1 cellular context compared by ENCODE assay signal in genomic region chr5:74640450-74641013, GRCh38.
TF ChIP-seq lines count a peak whose summit lies in the region.

Gene ENC1, minus strand, starts transcription at chr5:74640728. Its CDS starts 4,243 bp downstream, at chr5:74636485.

TF ChIP-seq in HepG2, 621 proteins besides CTCF, POLR2A, EP300 and RAD21 (continued from another document and continues in another):
- no peak for TF ChIP-seq MNT (IDR thresholded peaks at IDR 0.05)
- peak; percentile 76 for TF ChIP-seq IKZF5 (CRISPR knock-in tag; IDR thresholded peaks at IDR 0.05)
- no peak for TF ChIP-seq THYN1 (CRISPR knock-in tag; IDR thresholded peaks at IDR 0.05; ENCODE audit: borderline replicate concordance, low read depth)
- TF ChIP-seq, protein P1, sequence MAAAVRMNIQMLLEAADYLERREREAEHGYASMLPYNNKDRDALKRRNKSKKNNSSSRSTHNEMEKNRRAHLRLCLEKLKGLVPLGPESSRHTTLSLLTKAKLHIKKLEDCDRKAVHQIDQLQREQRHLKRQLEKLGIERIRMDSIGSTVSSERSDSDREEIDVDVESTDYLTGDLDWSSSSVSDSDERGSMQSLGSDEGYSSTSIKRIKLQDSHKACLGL (CRISPR knock-in tag; IDR thresholded peaks at IDR 0.05), result peak; percentile 62; the same call in 1 of the 2 replicates
- no peak for TF ChIP-seq ZNF530 (CRISPR knock-in tag; IDR thresholded peaks at IDR 0.05; ENCODE audit: low read depth)
- no peak for TF ChIP-seq ZSCAN29 (CRISPR knock-in tag; conservative IDR thresholded peaks at IDR 0.05)
- TF ChIP-seq ZFP36 (IDR thresholded peaks at IDR 0.05; ENCODE audit: borderline replicate concordance, low read depth, low read length, partially characterized antibody), result no peak
- no peak for TF ChIP-seq FIP1L1 (IDR thresholded peaks at IDR 0.05; ENCODE audit: borderline replicate concordance, insufficient read depth, low read depth, low read length)
- peak; percentile 88; the same call in 1 of the 2 replicates for TF ChIP-seq KDM2A (CRISPR knock-in tag; IDR thresholded peaks at IDR 0.05; ENCODE audit: borderline replicate concordance, low read depth)
- no peak for TF ChIP-seq ZBTB3 (CRISPR knock-in tag; IDR thresholded peaks at IDR 0.05; ENCODE audit: borderline replicate concordance, low read depth)
- TF ChIP-seq ZNF569 (CRISPR knock-in tag; IDR thresholded peaks at IDR 0.05; ENCODE audit: borderline replicate concordance), result no peak
- TF ChIP-seq TFE3 (CRISPR knock-in tag; IDR thresholded peaks at IDR 0.05), result peak; percentile 72; the same call in 1 of the 2 replicates
- TF ChIP-seq ZNF563 (CRISPR knock-in tag; IDR thresholded peaks at IDR 0.05), result peak; percentile 97
- TF ChIP-seq ZNF160 (CRISPR knock-in tag; IDR thresholded peaks at IDR 0.05), result no peak; the same call in 1 of the 2 replicates
- TF ChIP-seq ZNF274 (CRISPR knock-in tag; IDR thresholded peaks at IDR 0.05), result 0 out of 2 replicates have a peak, but pooled peaks have one; percentile 66
- TF ChIP-seq, protein P2, sequence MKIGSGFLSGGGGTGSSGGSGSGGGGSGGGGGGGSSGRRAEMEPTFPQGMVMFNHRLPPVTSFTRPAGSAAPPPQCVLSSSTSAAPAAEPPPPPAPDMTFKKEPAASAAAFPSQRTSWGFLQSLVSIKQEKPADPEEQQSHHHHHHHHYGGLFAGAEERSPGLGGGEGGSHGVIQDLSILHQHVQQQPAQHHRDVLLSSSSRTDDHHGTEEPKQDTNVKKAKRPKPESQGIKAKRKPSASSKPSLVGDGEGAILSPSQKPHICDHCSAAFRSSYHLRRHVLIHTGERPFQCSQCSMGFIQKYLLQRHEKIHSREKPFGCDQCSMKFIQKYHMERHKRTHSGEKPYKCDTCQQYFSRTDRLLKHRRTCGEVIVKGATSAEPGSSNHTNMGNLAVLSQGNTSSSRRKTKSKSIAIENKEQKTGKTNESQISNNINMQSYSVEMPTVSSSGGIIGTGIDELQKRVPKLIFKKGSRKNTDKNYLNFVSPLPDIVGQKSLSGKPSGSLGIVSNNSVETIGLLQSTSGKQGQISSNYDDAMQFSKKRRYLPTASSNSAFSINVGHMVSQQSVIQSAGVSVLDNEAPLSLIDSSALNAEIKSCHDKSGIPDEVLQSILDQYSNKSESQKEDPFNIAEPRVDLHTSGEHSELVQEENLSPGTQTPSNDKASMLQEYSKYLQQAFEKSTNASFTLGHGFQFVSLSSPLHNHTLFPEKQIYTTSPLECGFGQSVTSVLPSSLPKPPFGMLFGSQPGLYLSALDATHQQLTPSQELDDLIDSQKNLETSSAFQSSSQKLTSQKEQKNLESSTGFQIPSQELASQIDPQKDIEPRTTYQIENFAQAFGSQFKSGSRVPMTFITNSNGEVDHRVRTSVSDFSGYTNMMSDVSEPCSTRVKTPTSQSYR (CRISPR knock-in tag; IDR thresholded peaks at IDR 0.05; ENCODE audit: borderline replicate concordance), result peak; percentile 55; the same call in 1 of the 2 replicates
- TF ChIP-seq, protein P3, sequence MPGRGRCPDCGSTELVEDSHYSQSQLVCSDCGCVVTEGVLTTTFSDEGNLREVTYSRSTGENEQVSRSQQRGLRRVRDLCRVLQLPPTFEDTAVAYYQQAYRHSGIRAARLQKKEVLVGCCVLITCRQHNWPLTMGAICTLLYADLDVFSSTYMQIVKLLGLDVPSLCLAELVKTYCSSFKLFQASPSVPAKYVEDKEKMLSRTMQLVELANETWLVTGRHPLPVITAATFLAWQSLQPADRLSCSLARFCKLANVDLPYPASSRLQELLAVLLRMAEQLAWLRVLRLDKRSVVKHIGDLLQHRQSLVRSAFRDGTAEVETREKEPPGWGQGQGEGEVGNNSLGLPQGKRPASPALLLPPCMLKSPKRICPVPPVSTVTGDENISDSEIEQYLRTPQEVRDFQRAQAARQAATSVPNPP (CRISPR knock-in tag; IDR thresholded peaks at IDR 0.05), result peak; percentile 85; the same call in 1 of the 2 replicates
- TF ChIP-seq, protein P4, sequence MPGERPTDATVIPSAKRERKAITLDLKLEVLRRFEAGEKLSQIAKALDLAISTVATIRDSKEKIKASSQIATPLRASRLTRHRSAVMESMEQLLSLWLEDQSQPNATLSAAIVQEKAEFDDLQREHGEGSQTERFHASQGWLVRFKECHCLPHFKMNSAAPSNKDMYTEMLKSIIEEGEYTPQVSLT (CRISPR knock-in tag; IDR thresholded peaks at IDR 0.05; ENCODE audit: borderline replicate concordance, low read depth), result peak; percentile 19; the same call in 1 of the 2 replicates
- TF ChIP-seq, protein P5, sequence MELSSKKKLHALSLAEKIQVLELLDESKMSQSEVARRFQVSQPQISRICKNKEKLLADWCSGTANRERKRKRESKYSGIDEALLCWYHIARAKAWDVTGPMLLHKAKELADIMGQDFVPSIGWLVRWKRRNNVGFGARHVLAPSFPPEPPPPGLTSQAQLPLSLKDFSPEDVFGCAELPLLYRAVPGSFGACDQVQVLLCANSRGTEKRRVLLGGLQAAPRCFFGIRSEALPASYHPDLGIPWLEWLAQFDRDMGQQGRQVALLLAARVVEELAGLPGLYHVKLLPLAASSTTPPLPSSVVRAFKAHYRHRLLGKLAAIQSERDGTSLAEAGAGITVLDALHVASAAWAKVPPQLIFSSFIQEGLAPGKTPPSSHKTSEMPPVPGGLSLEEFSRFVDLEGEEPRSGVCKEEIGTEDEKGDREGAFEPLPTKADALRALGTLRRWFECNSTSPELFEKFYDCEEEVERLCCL (CRISPR knock-in tag; IDR thresholded peaks at IDR 0.05; ENCODE audit: borderline replicate concordance), result no peak
- TF ChIP-seq SKIL (CRISPR knock-in tag; IDR thresholded peaks at IDR 0.05; ENCODE audit: borderline replicate concordance), result peak; percentile 87
- no peak for TF ChIP-seq ADNP (CRISPR knock-in tag; IDR thresholded peaks at IDR 0.05)
- TF ChIP-seq PREB (CRISPR knock-in tag; IDR thresholded peaks at IDR 0.05), result no peak
- peak; percentile 76; the same call in 1 of the 2 replicates for TF ChIP-seq GLI4 (CRISPR knock-in tag; IDR thresholded peaks at IDR 0.05; ENCODE audit: borderline replicate concordance)
- TF ChIP-seq MBD4 (IDR thresholded peaks at IDR 0.05; ENCODE audit: borderline replicate concordance, low read length), result no peak
- no peak for TF ChIP-seq RNF219 (CRISPR knock-in tag; IDR thresholded peaks at IDR 0.05)
- no peak; the same call in 1 of the 2 replicates for TF ChIP-seq ZNF580 (CRISPR knock-in tag; IDR thresholded peaks at IDR 0.05; ENCODE audit: borderline replicate concordance, low read depth)
- TF ChIP-seq, protein P6, sequence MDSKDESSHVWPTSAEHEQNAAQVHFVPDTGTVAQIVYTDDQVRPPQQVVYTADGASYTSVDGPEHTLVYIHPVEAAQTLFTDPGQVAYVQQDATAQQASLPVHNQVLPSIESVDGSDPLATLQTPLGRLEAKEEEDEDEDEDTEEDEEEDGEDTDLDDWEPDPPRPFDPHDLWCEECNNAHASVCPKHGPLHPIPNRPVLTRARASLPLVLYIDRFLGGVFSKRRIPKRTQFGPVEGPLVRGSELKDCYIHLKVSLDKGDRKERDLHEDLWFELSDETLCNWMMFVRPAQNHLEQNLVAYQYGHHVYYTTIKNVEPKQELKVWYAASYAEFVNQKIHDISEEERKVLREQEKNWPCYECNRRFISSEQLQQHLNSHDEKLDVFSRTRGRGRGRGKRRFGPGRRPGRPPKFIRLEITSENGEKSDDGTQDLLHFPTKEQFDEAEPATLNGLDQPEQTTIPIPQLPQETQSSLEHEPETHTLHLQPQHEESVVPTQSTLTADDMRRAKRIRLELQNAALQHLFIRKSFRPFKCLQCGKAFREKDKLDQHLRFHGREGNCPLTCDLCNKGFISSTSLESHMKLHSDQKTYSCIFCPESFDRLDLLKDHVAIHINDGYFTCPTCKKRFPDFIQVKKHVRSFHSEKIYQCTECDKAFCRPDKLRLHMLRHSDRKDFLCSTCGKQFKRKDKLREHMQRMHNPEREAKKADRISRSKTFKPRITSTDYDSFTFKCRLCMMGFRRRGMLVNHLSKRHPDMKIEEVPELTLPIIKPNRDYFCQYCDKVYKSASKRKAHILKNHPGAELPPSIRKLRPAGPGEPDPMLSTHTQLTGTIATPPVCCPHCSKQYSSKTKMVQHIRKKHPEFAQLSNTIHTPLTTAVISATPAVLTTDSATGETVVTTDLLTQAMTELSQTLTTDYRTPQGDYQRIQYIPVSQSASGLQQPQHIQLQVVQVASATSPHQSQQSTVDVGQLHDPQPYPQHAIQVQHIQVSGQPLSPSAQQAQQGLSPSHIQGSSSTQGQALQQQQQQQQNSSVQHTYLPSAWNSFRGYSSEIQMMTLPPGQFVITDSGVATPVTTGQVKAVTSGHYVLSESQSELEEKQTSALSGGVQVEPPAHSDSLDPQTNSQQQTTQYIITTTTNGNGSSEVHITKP (CRISPR knock-in tag; IDR thresholded peaks at IDR 0.05; ENCODE audit: low read depth), result peak; percentile 17; the same call in 1 of the 2 replicates
- no peak for TF ChIP-seq TEAD2 (CRISPR knock-in tag; IDR thresholded peaks at IDR 0.05)
- peak; percentile 58; the same call in 1 of the 2 replicates for TF ChIP-seq TGIF2 (CRISPR knock-in tag; IDR thresholded peaks at IDR 0.05)
- TF ChIP-seq ZNF446 (CRISPR knock-in tag; IDR thresholded peaks at IDR 0.05), result peak; percentile 80
- TF ChIP-seq ZNF124 (CRISPR knock-in tag; IDR thresholded peaks at IDR 0.05), result peak; percentile 32; the same call in 1 of the 2 replicates
- TF ChIP-seq HNRNPH1 (optimal IDR thresholded peaks at IDR 0.05; ENCODE audit: low read depth, low read length), result peak; percentile 85
- no peak for TF ChIP-seq FOXA1 (IDR thresholded peaks at IDR 0.05)
- TF ChIP-seq FOXA1 (CRISPR knock-in tag; IDR thresholded peaks at IDR 0.05), result peak; percentile 50; the same call in 1 of the 2 replicates
- TF ChIP-seq TRIM24 (CRISPR knock-in tag; IDR thresholded peaks at IDR 0.05), result no peak
- TF ChIP-seq ASH2L (IDR thresholded peaks at IDR 0.05; ENCODE audit: insufficient read length, low read depth, low read length), result peak; percentile 84
